In the genomic region with DNA sequence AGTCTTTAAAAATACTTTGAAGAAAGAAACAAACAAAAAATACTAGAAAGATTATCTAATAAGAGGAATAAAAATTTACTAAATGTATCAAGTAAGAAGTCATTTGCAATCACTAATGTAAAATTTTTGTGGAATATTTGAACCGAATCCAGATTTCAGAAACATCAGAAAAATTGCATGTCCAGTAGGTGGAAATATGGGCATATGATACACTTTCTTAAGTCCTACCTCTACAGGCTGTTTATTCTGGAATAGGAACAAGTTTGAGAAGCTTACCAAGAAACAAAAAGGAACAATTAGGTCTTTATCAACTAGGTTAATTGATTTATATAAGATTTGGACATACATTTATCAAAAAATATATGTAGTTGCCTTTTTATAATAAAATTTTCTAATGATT, we compare ENCODE assay signal across 22 cellular contexts.
DNase-seq lines count a peak whose midpoint lies in the region; ATAC-seq and TF ChIP-seq lines count a peak whose summit lies in the region.
"Had no signal": no experiment of that assay in that cellular context is flagged by ENCODE, and none has a peak within 500 bp of the region (broad histone marks: within the 10 kb centered on the region; RNA-seq: fewer than 3 reads in every experiment).

No MANE protein-coding gene starts in this region.

- ATAC-seq in PC-3 = peak; percentile 45; the same call in 1 of the 2 replicates
- no peak for ATAC-seq in left cardiac atrium
- ATAC-seq in T-helper 17 cell = no peak
- no peak for ATAC-seq in GM19397 (IDR thresholded peaks at IDR 0.05; ENCODE audit: unreplicated experiment)
- ATAC-seq: A549 had no signal

- H3K36me3 Mint-ChIP-seq in T-helper 17 cell (ENCODE audit: low read depth) = no peaks in the 10 kb centered on the region

- H4K20me1 ChIP-seq in PC-3 (ENCODE audit: low read length) = no peaks in the 10 kb centered on the region

- no peak overlapping the region for H3K4me3 Mint-ChIP-seq in T-helper 17 cell

- TF ChIP-seq CTCF in BE2C (IDR thresholded peaks at IDR 0.05; ENCODE audit: low read depth, low read length) = peak; percentile 15; the same call in 1 of the 2 replicates
- TF ChIP-seq CTCF in PC-3 (conservative IDR thresholded peaks at IDR 0.05; ENCODE audit: low read depth, low read length) = peak; percentile 49
- TF ChIP-seq CTCF in choroid plexus epithelial cell (conservative IDR thresholded peaks at IDR 0.05; ENCODE audit: low read depth, low read length) = peak; percentile 43
- no peak for TF ChIP-seq CTCF in fibroblast of the aortic adventitia (IDR thresholded peaks at IDR 0.05; ENCODE audit: insufficient read depth, low read length)

- DNase-seq in BE2C = no peak
- DNase-seq in PC-3 = peak; percentile 46
- DNase-seq in choroid plexus epithelial cell (ENCODE audit: low read depth) = peak; percentile 65
- peak; percentile 1 for DNase-seq in fibroblast of the aortic adventitia (ENCODE audit: low read depth)
- DNase-seq in left cardiac atrium = no peak
- no peak for DNase-seq in T-helper 17 cell
- no peak for DNase-seq in DMS114 treated with DMSO at 0.1 percent for 48 hours (lab: John Stamatoyannopoulos, UW; ENCODE audit: unreplicated experiment)
- DNase-seq: DMS79, GM23248, HCEC 1CT, IMR-90, Karpas-422, NCI-H1105, NCI-H2081, NCI-H510A treated with DMSO at 0.1 percent for 48 hours, NCI-H82, OCI-M1 had no signal

- no TSS peak for BruUV-seq in PC-3 (replicated peaks; lab: Mats Ljungman, UMichigan)

- CTCF ChIA-PET in PC-3 (lab: Charles Lee) = interaction anchor here (0.5 to 0.6 kb wide), 2 partner anchors 466 to 608 kb away, joined by 3 read pairs; no protein-coding TSS in a partner anchor

- intact Hi-C loops in PC-3 (cut with micrococcal nuclease) (loop anchor here (2.0 to 10.0 kb wide), 4 partner anchors 424 to 628 kb away; no protein-coding TSS in a partner anchor), left cardiac atrium (cut with DNase I) (no loop called here)

- H3K27me3 Mint-ChIP-seq in T-helper 17 cell = no peaks in the 10 kb centered on the region

- no peak overlapping the region for H3K9ac ChIP-seq in PC-3 (ENCODE audit: low read length)
- H3K9ac ChIP-seq: GM23248 had no signal

- H3K4me2 ChIP-seq in PC-3 (ENCODE audit: low read length) = no peak overlapping the region
- H3K4me2 ChIP-seq: A549 had no signal

- POLR2A ChIA-PET in PC-3 (lab: Charles Lee; ENCODE audit: unreplicated experiment) = no interaction called here

- no peaks in the 10 kb centered on the region for H3K27me3 ChIP-seq in BE2C
- H3K27me3 ChIP-seq in PC-3 (ENCODE audit: low read length) = no peaks in the 10 kb centered on the region
- H3K27me3 ChIP-seq: SJSA1 had no signal

- no peaks in the 10 kb centered on the region for H3K9me3 ChIP-seq in BE2C
- H3K9me3 ChIP-seq in PC-3 (ENCODE audit: low read length) = no peaks in the 10 kb centered on the region
- no peaks in the 10 kb centered on the region for H3K9me3 ChIP-seq in T-helper 17 cell (ENCODE audit: control insufficient read depth, low read length, poor library complexity, severe bottlenecking)
- H3K9me3 ChIP-seq: A549, SJSA1 had no signal

- H3K27ac ChIP-seq in PC-3 (ENCODE audit: low read length) = no peak overlapping the region
- H3K27ac ChIP-seq: A549, C4-2B, GM23248, RWPE1, SJSA1 had no signal

- H3K4me1 ChIP-seq in BE2C (no peaks in the 10 kb centered on the region), PC-3 (ENCODE audit: insufficient read depth, low read length) (no peaks in the 10 kb centered on the region)
- H3K4me1 ChIP-seq: A549, SJSA1 had no signal

- no peaks in the 10 kb centered on the region for H3K79me2 ChIP-seq in PC-3 (ENCODE audit: low read length)

- no peak overlapping the region for H3K27ac Mint-ChIP-seq in T-helper 17 cell

- H3F3A ChIP-seq in PC-3 (ENCODE audit: low read length, unreplicated experiment) = no peaks in the 10 kb centered on the region

- H3K4me1 Mint-ChIP-seq in T-helper 17 cell = no peaks in the 10 kb centered on the region

- H3K9me2 ChIP-seq in PC-3 (replicated peaks; ENCODE audit: low read length) = no peaks in the 10 kb centered on the region

- H3K4me3 ChIP-seq in BE2C (ENCODE audit: low read depth, low read length) = no peak overlapping the region
- H3K4me3 ChIP-seq in PC-3 (ENCODE audit: low read length) = no peak overlapping the region
- no peak overlapping the region for H3K4me3 ChIP-seq in choroid plexus epithelial cell (ENCODE audit: low read depth, low read length)
- no peak overlapping the region for H3K4me3 ChIP-seq in fibroblast of the aortic adventitia (ENCODE audit: low read depth, low read length)
- H3K4me3 ChIP-seq: A549, GM23248, SJSA1 had no signal

- H2AFZ ChIP-seq in PC-3 (ENCODE audit: low read length) = no peak overlapping the region
- H2AFZ ChIP-seq: GM23248 had no signal

- H3K36me3 ChIP-seq in BE2C = no peaks in the 10 kb centered on the region
- no peaks in the 10 kb centered on the region for H3K36me3 ChIP-seq in PC-3 (ENCODE audit: low read depth, low read length)
- H3K36me3 ChIP-seq: SJSA1 had no signal

Comparison
In these comparisons a context has a peak if more than half of its experiments do, and no peak if none do; other contexts are left out.
1. DNase-seq: peak in PC-3 (single experiment), choroid plexus epithelial cell (single experiment) and fibroblast of the aortic adventitia (single experiment); none in BE2C (single experiment), left cardiac atrium (single experiment), T-helper 17 cell (0 of 3) and DMS114 treated with DMSO at 0.1 percent for 48 hours (single experiment).